Comparison of ENCODE assay signal across 8 cellular contexts in the genomic region with DNA sequence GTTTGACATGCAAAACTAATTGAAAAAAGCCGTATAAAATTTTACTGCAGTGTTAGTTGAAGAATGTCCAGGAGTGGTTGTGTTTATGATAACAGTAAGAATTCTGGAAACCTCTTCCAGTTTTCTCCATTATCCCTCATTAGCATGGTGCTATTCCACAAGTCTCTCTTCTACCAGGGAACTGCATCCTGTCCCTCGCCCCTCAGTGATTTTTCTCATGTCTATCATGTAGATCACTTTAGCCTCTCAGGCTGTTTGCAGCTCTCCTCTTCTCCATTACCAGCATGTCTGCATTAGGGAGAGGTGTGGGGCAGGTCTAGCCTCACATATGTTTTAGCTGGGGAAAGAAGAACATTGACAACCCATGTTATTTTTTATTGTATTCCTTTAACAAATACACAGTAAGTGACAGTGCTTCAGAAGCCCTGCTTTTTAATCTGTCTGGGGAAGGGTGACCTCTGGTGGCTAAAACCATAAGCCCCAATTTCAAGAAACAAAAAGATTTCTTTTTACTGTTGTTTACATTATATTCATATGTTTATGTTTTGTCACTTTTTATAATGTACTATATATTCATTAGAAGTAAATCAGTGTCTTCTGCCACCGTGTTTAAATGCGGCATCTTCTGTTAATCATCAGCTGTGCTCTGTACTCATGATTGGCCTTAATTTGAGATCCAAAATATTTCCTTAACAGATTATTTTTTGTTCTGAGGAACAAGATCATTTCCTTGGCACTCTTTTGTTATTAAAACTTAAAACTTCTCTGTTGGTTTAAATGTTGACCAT.
DNase-seq lines count a peak whose midpoint lies in the region; ATAC-seq and TF ChIP-seq lines count a peak whose summit lies in the region.

No MANE protein-coding gene starts in this region.

- TF ChIP-seq CTCF in AG04449 (IDR thresholded peaks at IDR 0.05; ENCODE audit: insufficient read depth, low read length, missing control alignments) (peak; percentile 40), GM10248 (IDR thresholded peaks at IDR 0.05; ENCODE audit: control extremely low read depth, extremely low read depth, low read depth, missing control alignments) (peak; percentile 59), cardiac fibroblast (IDR thresholded peaks at IDR 0.05; ENCODE audit: low read depth, low read length) (peak; percentile 82), upper lobe of left lung (IDR thresholded peaks at IDR 0.05) (peak; percentile 40 to 78 (median 66))

- TF ChIP-seq POLR2A in upper lobe of left lung (IDR thresholded peaks at IDR 0.05) = no peak

- H3K9me3 ChIP-seq in upper lobe of left lung = no peaks in the 10 kb centered on the region

- CTCF ChIA-PET in AG04449 (lab: Yijun Ruan, JAX) (interaction anchor here (0.6 to 2.0 kb wide), 25 partner anchors 9 to 642 kb away, joined by 3 to 15 read pairs (median 3); a partner anchor contains a TSS), GM10248 (lab: Yijun Ruan, JAX) (interaction anchor here (0.7 to 2.0 kb wide), 4 partner anchors 22 to 600 kb away, joined by 3 to 17 read pairs (median 4); no protein-coding TSS in a partner anchor)

- POLR2A ChIA-PET in AG04449 (lab: Yijun Ruan, JAX) (no interaction called here), GM10248 (lab: Yijun Ruan, JAX) (no interaction called here)

- H3K27me3 ChIP-seq in upper lobe of left lung = no peaks in the 10 kb centered on the region

- peaks cover 6 to 24% (median 12%) of the 10 kb centered on the region in 4 donors for H3K4me1 ChIP-seq in upper lobe of left lung

- WGBS in upper lobe of left lung, 2 donors = 48% methylated on average over 4 of the region's 4 CpGs

- TF ChIP-seq EP300 in upper lobe of left lung (IDR thresholded peaks at IDR 0.05) = no peak

- H3K36me3 ChIP-seq in upper lobe of left lung = no peaks in the 10 kb centered on the region

- DNase-seq in AG04449 (ENCODE audit: low read depth, low spot score) (no peak), GM10248 (ENCODE audit: extremely low spot score) (peak; percentile 46), NCI-H526 (lab: John Stamatoyannopoulos, UW) (peak; percentile 43 to 55), cardiac fibroblast (ENCODE audit: low read depth in 2 of 2) (peak; percentile 80), left kidney (ENCODE audit: low read depth, low spot score) (peak; percentile 61), upper lobe of left lung (no peak)
- no peak for DNase-seq in activated effector memory CD4-positive, alpha-beta T cell treated with Interleukin-2 at 50 U/mL for 16 hours

- ATAC-seq in upper lobe of left lung (ENCODE audit: low FRiP score in 2 of 2) (peak in 1 of 2 donors; percentile 83), GM21381 (IDR thresholded peaks at IDR 0.05; ENCODE audit: unreplicated experiment) (no peak)

- H3K4me3 ChIP-seq in AG04449 (ENCODE audit: low read depth, low read length) = no peak overlapping the region
- H3K4me3 ChIP-seq in cardiac fibroblast (replicated peaks in 1 of 2; ENCODE audit: low read depth in 2 of 2, low read length in 2 of 2) = no peak overlapping the region
- H3K4me3 ChIP-seq in upper lobe of left lung = no peak overlapping the region

- no peak overlapping the region for H3K27ac ChIP-seq in upper lobe of left lung

Comparison
In these comparisons a context has a peak if more than half of its experiments do, and no peak if none do; other contexts are left out.
1. DNase-seq: peak in GM10248 (single experiment), NCI-H526 (2 of 2), cardiac fibroblast (2 of 2) and left kidney (single experiment); none in AG04449 (single experiment), upper lobe of left lung (0 of 2) and activated effector memory CD4-positive, alpha-beta T cell treated with Interleukin-2 at 50 U/mL for 16 hours (single experiment).
2. Peak in every context shown above with its lines, with median percentiles within 50 percentile points of each other: CTCF ChIP-seq.